In genomic region chr20:50929299-50930138, GRCh38 we compare ENCODE assay signal across 1 cellular context.
TF ChIP-seq lines count a peak whose summit lies in the region.

No MANE protein-coding gene starts in this region.

TF ChIP-seq in K562, 482 proteins besides CTCF, POLR2A, EP300 and RAD21 (continued from another document and continues in another):
- TF ChIP-seq ZFP91 (CRISPR knock-in tag; IDR thresholded peaks at IDR 0.05) = peak; percentile 78
- TF ChIP-seq E2F4 (CRISPR knock-in tag; IDR thresholded peaks at IDR 0.05; ENCODE audit: low read depth) = no peak
- TF ChIP-seq TAF9B (IDR thresholded peaks at IDR 0.05; ENCODE audit: partially characterized antibody) = peak; percentile 46
- TF ChIP-seq MCM5 (IDR thresholded peaks at IDR 0.05; ENCODE audit: low read depth) = no peak
- TF ChIP-seq ATF4 (CRISPR knock-in tag; IDR thresholded peaks at IDR 0.05) = no peak; the same call in 1 of the 2 replicates
- no peak for TF ChIP-seq THRA (IDR thresholded peaks at IDR 0.05)
- no peak for TF ChIP-seq ZNF75A (CRISPR knock-in tag; IDR thresholded peaks at IDR 0.05)
- TF ChIP-seq NFYB (IDR thresholded peaks at IDR 0.05; ENCODE audit: extremely low read depth, insufficient read length) = no peak
- TF ChIP-seq ETV1 (tag; conservative IDR thresholded peaks at IDR 0.05; ENCODE audit: low read depth) = peak; percentile 100
- 0 out of 2 replicates have a peak, but pooled peaks have one; percentile 63 for TF ChIP-seq CBX1 (IDR thresholded peaks at IDR 0.05; ENCODE audit: low read depth)
- peak; percentile 95 for TF ChIP-seq PHF21A (IDR thresholded peaks at IDR 0.05; ENCODE audit: borderline replicate concordance, low read depth)
- no peak for TF ChIP-seq ZNF263 (CRISPR knock-in tag; IDR thresholded peaks at IDR 0.05; ENCODE audit: borderline replicate concordance)
- no peak for TF ChIP-seq CEBPZ (IDR thresholded peaks at IDR 0.05; ENCODE audit: borderline replicate concordance, low read depth, low read length)
- TF ChIP-seq ZNF589 (CRISPR knock-in tag; IDR thresholded peaks at IDR 0.05; ENCODE audit: low read depth) = peak; percentile 81; the same call in 1 of the 2 replicates
- no peak for TF ChIP-seq SNAPC5 (CRISPR knock-in tag; IDR thresholded peaks at IDR 0.05)
- no peak for TF ChIP-seq ZNF584 (CRISPR knock-in tag; IDR thresholded peaks at IDR 0.05; ENCODE audit: low read depth)
- TF ChIP-seq TRIM24 (IDR thresholded peaks at IDR 0.05) = peak in 1 of 2 experiments; percentile 60; a peak in 3 of 4 replicates
- peak in 1 of 2 experiments; percentile 92; a peak in 1 of 4 replicates for TF ChIP-seq KDM4B (IDR thresholded peaks at IDR 0.05; ENCODE audit: borderline replicate concordance in 2 of 2, low read depth in 1 of 2)
- no peak for TF ChIP-seq ZNF12 (CRISPR knock-in tag; IDR thresholded peaks at IDR 0.05)
- TF ChIP-seq TAL1 (IDR thresholded peaks at IDR 0.05) = no peak; the same call in 1 of the 2 replicates
- no peak for TF ChIP-seq ZNF217 (CRISPR knock-in tag; IDR thresholded peaks at IDR 0.05)
- TF ChIP-seq GTF2B (IDR thresholded peaks at IDR 0.05; ENCODE audit: extremely low read depth, insufficient read length) = no peak
- 0 out of 4 replicates have a peak, but pooled peaks of 1 of the 2 experiments have one; percentile 24 for TF ChIP-seq NRF1 (conservative IDR thresholded peaks at IDR 0.05 in 1 of 2, IDR thresholded peaks at IDR 0.05 in 1 of 2)
- no peak for TF ChIP-seq ZNF282 (CRISPR knock-in tag; IDR thresholded peaks at IDR 0.05)
- TF ChIP-seq PTRF (tag; IDR thresholded peaks at IDR 0.05) = no peak
- TF ChIP-seq ESRRA (IDR thresholded peaks at IDR 0.05; ENCODE audit: borderline replicate concordance, low read depth) = no peak
- no peak for TF ChIP-seq ZNF318 (IDR thresholded peaks at IDR 0.05; ENCODE audit: borderline replicate concordance in 1 of 2, low read depth in 1 of 2)
- no peak for TF ChIP-seq EWSR1 (IDR thresholded peaks at IDR 0.05; ENCODE audit: borderline replicate concordance, low read depth, partially characterized antibody)
- peak; percentile 54; the same call in 1 of the 2 replicates for TF ChIP-seq L3MBTL2 (IDR thresholded peaks at IDR 0.05)
- TF ChIP-seq ZNF445 (CRISPR knock-in tag; IDR thresholded peaks at IDR 0.05; ENCODE audit: low read depth) = no peak
- TF ChIP-seq PCBP2 (IDR thresholded peaks at IDR 0.05; ENCODE audit: low read depth, low read length, poor library complexity, severe bottlenecking) = no peak
- no peak for TF ChIP-seq E4F1 (CRISPR knock-in tag; IDR thresholded peaks at IDR 0.05; ENCODE audit: borderline replicate concordance)
- peak; percentile 85; the same call in 1 of the 2 replicates for TF ChIP-seq ZHX1 (conservative IDR thresholded peaks at IDR 0.05; ENCODE audit: low read length)
